Comparison of ENCODE assay signal across 23 cellular contexts in genomic region chr22:44935724-44936123, GRCh38.
DNase-seq lines count a peak whose midpoint lies in the region; ATAC-seq and TF ChIP-seq lines count a peak whose summit lies in the region.
"Had no signal": no experiment of that assay in that cellular context is flagged by ENCODE, and none has a peak within 500 bp of the region (broad histone marks: within the 10 kb centered on the region; RNA-seq: fewer than 3 reads in every experiment).

No MANE protein-coding gene starts in this region.

- H3K27me3 ChIP-seq in heart left ventricle, result no peaks in the 10 kb centered on the region
- H3K27me3 ChIP-seq in effector memory CD4-positive, alpha-beta T cell (replicated peaks; ENCODE audit: control insufficient read depth, insufficient read depth, low read length, poor library complexity, severe bottlenecking), result no peaks in the 10 kb centered on the region

- intact Hi-C loops in heart left ventricle (cut with DNase I), result no loop called here

- 61 to 83% (median 72%) methylated on average over 3 to 11 of the region's 11 CpGs for WGBS in heart left ventricle, 4 donors

- H3K4me1 ChIP-seq in heart left ventricle, result peaks cover 0 to 15% (median 2%) of the 10 kb centered on the region in 12 donors
- no peaks in the 10 kb centered on the region for H3K4me1 ChIP-seq in effector memory CD4-positive, alpha-beta T cell (ENCODE audit: control insufficient read depth, insufficient read depth, low read length, poor library complexity, severe bottlenecking)

- H3K4me3 ChIP-seq in heart left ventricle, result no peak overlapping the region
- no peak overlapping the region for H3K4me3 ChIP-seq in effector memory CD4-positive, alpha-beta T cell (ENCODE audit: insufficient read depth, low read depth, low read length, poor library complexity, severe bottlenecking)
- H3K4me3 ChIP-seq: K562 had no signal

- DNase-seq in anterior cingulate cortex (lab: John Stamatoyannopoulos, UW) (peak in 34 of 58 donors; percentile 4 to 87 (median 35)), heart left ventricle (no peak), inferior parietal cortex (ENCODE audit: extremely low spot score) (peak; percentile 48), DMS114 treated with DMSO at 0.1 percent for 48 hours (lab: John Stamatoyannopoulos, UW; ENCODE audit: unreplicated experiment) (no peak)
- DNase-seq in activated naive CD4-positive, alpha-beta T cell (lab: John Stamatoyannopoulos, UW), result no peak
- DNase-seq in effector memory CD4-positive, alpha-beta T cell, result no peak
- DNase-seq: CD4-positive, alpha-beta T cell; COR-L47; DMS 273 treated with DMSO at 0.1 percent for 48 hours; DND-41; GOT3; HCEC 1CT; MM.1S; NCI-H1048; NCI-H1417 treated with DMSO at 0.1 percent for 48 hours; NCI-H187; NCI-H446 treated with DMSO at 0.1 percent for 48 hours; NCI-H526 treated with DMSO at 0.1 percent for 48 hours; SHP77 had no signal

- no peak for TF ChIP-seq CTCF in heart left ventricle (IDR thresholded peaks at IDR 0.05)

- no peaks in the 10 kb centered on the region for H3K9me3 ChIP-seq in heart left ventricle
- H3K9me3 ChIP-seq in effector memory CD4-positive, alpha-beta T cell (ENCODE audit: control insufficient read depth, low read length), result no peaks in the 10 kb centered on the region

- peak overlapping the region in 5 of 12 donors; percentile 33 to 82 (median 56) for H3K27ac ChIP-seq in heart left ventricle
- peak overlapping the region; percentile 44 for H3K27ac ChIP-seq in temporal lobe (ENCODE audit: low read depth, low read length)
- no peak overlapping the region for H3K27ac ChIP-seq in effector memory CD4-positive, alpha-beta T cell (ENCODE audit: insufficient read depth, low read length, poor library complexity, severe bottlenecking)
- H3K27ac ChIP-seq: HL-60 had no signal

- no peaks in the 10 kb centered on the region for H3K36me3 ChIP-seq in heart left ventricle
- H3K36me3 ChIP-seq in effector memory CD4-positive, alpha-beta T cell (ENCODE audit: control insufficient read depth, insufficient read depth, low read length), result no peaks in the 10 kb centered on the region

- ATAC-seq in heart left ventricle, result peak; percentile 32 to 79 (median 66)
- ATAC-seq: HepG2, K562 had no signal

- TF ChIP-seq POLR2A in heart left ventricle (IDR thresholded peaks at IDR 0.05), result no peak

Comparison
In these comparisons a context has a peak if more than half of its experiments do, and no peak if none do; other contexts are left out.
1. DNase-seq: peak in anterior cingulate cortex (34 of 58) and inferior parietal cortex (single experiment); none in heart left ventricle (0 of 5), DMS114 treated with DMSO at 0.1 percent for 48 hours (single experiment), activated naive CD4-positive, alpha-beta T cell (0 of 4) and effector memory CD4-positive, alpha-beta T cell (0 of 3).